ENCODE assay signal across 18 cellular contexts in the genomic region with DNA sequence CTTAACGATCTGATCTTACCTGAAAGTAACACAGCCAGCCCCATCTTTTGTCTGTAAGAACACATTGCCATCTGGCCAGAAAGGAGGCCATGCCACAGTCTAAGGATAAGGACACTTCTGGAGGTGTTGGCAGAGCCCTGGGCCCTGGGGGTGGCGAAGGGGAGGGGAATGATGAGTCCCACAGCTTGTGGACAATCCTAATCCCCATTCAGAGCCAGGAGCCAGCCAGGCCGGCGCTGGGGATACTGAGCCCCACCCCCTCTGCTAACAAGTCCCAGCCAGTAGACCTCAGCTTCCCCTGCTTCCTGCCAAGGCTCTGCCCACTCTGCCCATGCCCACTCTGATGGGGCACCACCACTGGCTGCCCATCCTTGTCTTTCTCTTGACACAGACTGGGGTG.
DNase-seq lines count a peak whose midpoint lies in the region; ATAC-seq and TF ChIP-seq lines count a peak whose summit lies in the region.
"Had no signal": no experiment of that assay in that cellular context is flagged by ENCODE, and none has a peak within 500 bp of the region (broad histone marks: within the 10 kb centered on the region; RNA-seq: fewer than 3 reads in every experiment).

No MANE protein-coding gene starts in this region.

- H2AFZ ChIP-seq in smooth muscle cell (ENCODE audit: low read depth) = no peak overlapping the region

- ATAC-seq in GM21381 (IDR thresholded peaks at IDR 0.05; ENCODE audit: unreplicated experiment) = no peak

- peak; percentile 83 for DNase-seq in D341Med (ENCODE audit: low spot score)
- peak; percentile 51 for DNase-seq in NCI-H2029 treated with DMSO at 0.1 percent for 48 hours (lab: John Stamatoyannopoulos, UW)
- DNase-seq in WERI-Rb-1 = peak; percentile 100
- no peak for DNase-seq in smooth muscle cell (lab: John Stamatoyannopoulos, UW; ENCODE audit: unreplicated experiment)
- no peak for DNase-seq in activated CD4-positive, CD25-positive, alpha-beta regulatory T cell (lab: John Stamatoyannopoulos, UW)
- no peak for DNase-seq in NCI-H2171 (lab: John Stamatoyannopoulos, UW)
- DNase-seq: ACHN, DMS53, GOT3, NCI-H1105, NCI-H187, NCI-H226, NCI-H748 treated with DMSO at 0.1 percent for 48 hours, Peyer's patch, SHP77 treated with DMSO at 0.1 percent for 48 hours, T-helper 2 cell had no signal

- H3K27ac ChIP-seq in WERI-Rb-1 (peak overlapping the region; percentile 92), smooth muscle cell (ENCODE audit: low read depth) (no peak overlapping the region)
- H3K27ac ChIP-seq: HL-60, Peyer's patch had no signal

- H3K4me3 ChIP-seq in WERI-Rb-1 (ENCODE audit: low read depth, low read length) (no peak overlapping the region), smooth muscle cell (no peak overlapping the region)
- H3K4me3 ChIP-seq: Peyer's patch had no signal

- H3K36me3 ChIP-seq in WERI-Rb-1 = no peaks in the 10 kb centered on the region
- no peaks in the 10 kb centered on the region for H3K36me3 ChIP-seq in smooth muscle cell (ENCODE audit: low read depth)
- H3K36me3 ChIP-seq: Peyer's patch had no signal

- H3K79me2 ChIP-seq in smooth muscle cell (ENCODE audit: low read depth) = peaks cover 76% of the 10 kb centered on the region

- 41% methylated on average over 4 of the region's 4 CpGs for WGBS in smooth muscle cell (ENCODE audit: low lambda C conversion rate)

- H3K4me1 ChIP-seq in smooth muscle cell (ENCODE audit: low read depth) = peaks cover 8% of the 10 kb centered on the region
- H3K4me1 ChIP-seq: Peyer's patch had no signal

- peaks cover 76% of the 10 kb centered on the region for H4K20me1 ChIP-seq in smooth muscle cell (ENCODE audit: low read depth)

- peak overlapping the region; percentile 51 for H3K4me2 ChIP-seq in smooth muscle cell

- H3K27me3 ChIP-seq in WERI-Rb-1 (ENCODE audit: insufficient read depth, low read depth, severe bottlenecking) (no peaks in the 10 kb centered on the region), smooth muscle cell (ENCODE audit: low read depth) (no peaks in the 10 kb centered on the region)
- H3K27me3 ChIP-seq: Peyer's patch had no signal

- H3F3A ChIP-seq in smooth muscle cell (ENCODE audit: low read depth) = no peaks in the 10 kb centered on the region

- TF ChIP-seq CTCF in WERI-Rb-1 (IDR thresholded peaks at IDR 0.05; ENCODE audit: low read depth, low read length) (no peak), smooth muscle cell (IDR thresholded peaks at IDR 0.05; ENCODE audit: borderline replicate concordance, insufficient read depth, poor library complexity, severe bottlenecking) (no peak)

- no peak overlapping the region for H3K9ac ChIP-seq in smooth muscle cell (ENCODE audit: low read depth)

- no peaks in the 10 kb centered on the region for H3K9me3 ChIP-seq in WERI-Rb-1 (ENCODE audit: severe bottlenecking)
- H3K9me3 ChIP-seq in smooth muscle cell (replicated peaks; ENCODE audit: low read depth) = no peaks in the 10 kb centered on the region
- H3K9me3 ChIP-seq: Peyer's patch had no signal

Comparison
In these comparisons a context has a peak if more than half of its experiments do, and no peak if none do; other contexts are left out.
1. DNase-seq: peak in D341Med (single experiment), NCI-H2029 treated with DMSO at 0.1 percent for 48 hours (single experiment) and WERI-Rb-1 (single experiment); none in smooth muscle cell (single experiment), activated CD4-positive, CD25-positive, alpha-beta regulatory T cell (0 of 4) and NCI-H2171 (single experiment).